ENCODE assay signal across 9 cellular contexts in genomic region chr2:96408631-96409542, GRCh38.
DNase-seq lines count a peak whose midpoint lies in the region; ATAC-seq and TF ChIP-seq lines count a peak whose summit lies in the region.
"Had no signal": no experiment of that assay in that cellular context is flagged by ENCODE, and none has a peak within 500 bp of the region (broad histone marks: within the 10 kb centered on the region; RNA-seq: fewer than 3 reads in every experiment).

No MANE protein-coding gene starts in this region.

- no peaks in the 10 kb centered on the region for H3K36me3 ChIP-seq in ascending aorta
- H3K36me3 ChIP-seq in upper lobe of right lung = no peaks in the 10 kb centered on the region
- H3K36me3 ChIP-seq: esophagus squamous epithelium had no signal

- H3K9me3 ChIP-seq in ascending aorta (no peaks in the 10 kb centered on the region), upper lobe of right lung (no peaks in the 10 kb centered on the region)
- H3K9me3 ChIP-seq: esophagus squamous epithelium had no signal

- peak overlapping the region; percentile 28 for H3K27ac Mint-ChIP-seq in activated CD4-positive, alpha-beta memory T cell treated with anti-CD3 and anti-CD28 coated beads for 36 hours
- H3K27ac Mint-ChIP-seq in activated CD4-positive, alpha-beta memory T cell treated with anti-CD3 and anti-CD28 coated beads, Interleukin-2, amount 10 ng/mL, durations not matched to agents 7 days and 5 days = no peak overlapping the region

- H3K27me3 ChIP-seq in ascending aorta (no peaks in the 10 kb centered on the region), upper lobe of right lung (no peaks in the 10 kb centered on the region)

- no peaks in the 10 kb centered on the region for H3K9me3 Mint-ChIP-seq in activated CD4-positive, alpha-beta memory T cell treated with anti-CD3 and anti-CD28 coated beads for 36 hours
- H3K9me3 Mint-ChIP-seq in activated CD4-positive, alpha-beta memory T cell treated with anti-CD3 and anti-CD28 coated beads, Interleukin-2, amount 10 ng/mL, durations not matched to agents 7 days and 5 days = no peaks in the 10 kb centered on the region

- H3K4me3 ChIP-seq in ascending aorta (peak overlapping the region in 1 of 2 donors; percentile 16), upper lobe of right lung (no peak overlapping the region)
- H3K4me3 ChIP-seq: esophagus squamous epithelium had no signal

- TF ChIP-seq CTCF in ascending aorta (IDR thresholded peaks at IDR 0.05) (no peak), upper lobe of right lung (IDR thresholded peaks at IDR 0.05) (peak; percentile 7)

- no peaks in the 10 kb centered on the region for H3K27me3 Mint-ChIP-seq in activated CD4-positive, alpha-beta memory T cell treated with anti-CD3 and anti-CD28 coated beads for 36 hours
- H3K27me3 Mint-ChIP-seq in activated CD4-positive, alpha-beta memory T cell treated with anti-CD3 and anti-CD28 coated beads, Interleukin-2, amount 10 ng/mL, durations not matched to agents 7 days and 5 days = no peaks in the 10 kb centered on the region

- H3K27ac ChIP-seq in ascending aorta = peak overlapping the region; percentile 61 to 72
- no peak overlapping the region for H3K27ac ChIP-seq in upper lobe of right lung
- H3K27ac ChIP-seq: esophagus squamous epithelium had no signal

- no peak overlapping the region for H3K4me3 Mint-ChIP-seq in activated CD4-positive, alpha-beta memory T cell treated with anti-CD3 and anti-CD28 coated beads for 36 hours
- no peak overlapping the region for H3K4me3 Mint-ChIP-seq in activated CD4-positive, alpha-beta memory T cell treated with anti-CD3 and anti-CD28 coated beads, Interleukin-2, amount 10 ng/mL, durations not matched to agents 7 days and 5 days

- no peaks in the 10 kb centered on the region for H3K36me3 Mint-ChIP-seq in activated CD4-positive, alpha-beta memory T cell treated with anti-CD3 and anti-CD28 coated beads for 36 hours
- no peaks in the 10 kb centered on the region for H3K36me3 Mint-ChIP-seq in activated CD4-positive, alpha-beta memory T cell treated with anti-CD3 and anti-CD28 coated beads, Interleukin-2, amount 10 ng/mL, durations not matched to agents 7 days and 5 days (ENCODE audit: low read depth)

- peaks cover 20% of the 10 kb centered on the region for H3K4me1 Mint-ChIP-seq in activated CD4-positive, alpha-beta memory T cell treated with anti-CD3 and anti-CD28 coated beads for 36 hours (ENCODE audit: low read depth)
- H3K4me1 Mint-ChIP-seq in activated CD4-positive, alpha-beta memory T cell treated with anti-CD3 and anti-CD28 coated beads, Interleukin-2, amount 10 ng/mL, durations not matched to agents 7 days and 5 days = peaks cover 22% of the 10 kb centered on the region

- DNase-seq in activated CD4-positive, alpha-beta memory T cell treated with anti-CD3 and anti-CD28 coated beads for 36 hours = no peak
- DNase-seq in activated CD4-positive, alpha-beta memory T cell treated with anti-CD3 and anti-CD28 coated beads, Interleukin-2, amount 10 ng/mL, durations not matched to agents 7 days and 5 days = no peak
- peak in 1 of 2 donors; percentile 71 for DNase-seq in ascending aorta (ENCODE audit: low spot score in 2 of 2)
- peak; percentile 91 for DNase-seq in kidney glomerular epithelial cell (lab: John Stamatoyannopoulos, UW)
- DNase-seq in upper lobe of right lung = peak; percentile 30
- DNase-seq in KG1 (lab: John Stamatoyannopoulos, UW) = no peak
- no peak for DNase-seq in NK-92 (lab: John Stamatoyannopoulos, UW; ENCODE audit: unreplicated experiment)
- DNase-seq in HuH-7.5 (ENCODE audit: low spot score) = no peak
- DNase-seq: esophagus squamous epithelium had no signal

- no peak for ATAC-seq in upper lobe of right lung

- intact Hi-C loops in activated CD4-positive, alpha-beta memory T cell treated with anti-CD3 and anti-CD28 coated beads for 36 hours (cut with micrococcal nuclease) = loop anchor here (5.0 kb wide), 1 partner anchor 78 kb away; no protein-coding TSS in a partner anchor
- intact Hi-C loops in ascending aorta (cut with DNase I) (loop anchor here (2.0 to 5.0 kb wide), 3 partner anchors 63 to 146 kb away; partner anchors contain the start of gene ITPRIPL1), upper lobe of right lung (cut with DNase I) (loop anchor here (5.0 kb wide), 1 partner anchor 98 kb away; the partner anchor contains the start of gene NEURL3)

- H3K4me1 ChIP-seq in ascending aorta (peaks cover 5 to 32% of the 10 kb centered on the region in 2 donors), upper lobe of right lung (peaks cover 20% of the 10 kb centered on the region)

- POLR2A ChIA-PET in activated CD4-positive, alpha-beta memory T cell treated with anti-CD3 and anti-CD28 coated beads for 36 hours (lab: Charles Lee) = interaction anchor here (0.7 kb wide), 1 partner anchor 67 kb away, joined by 4 read pairs; no protein-coding TSS in a partner anchor
- POLR2A ChIA-PET in activated CD4-positive, alpha-beta memory T cell treated with anti-CD3 and anti-CD28 coated beads, Interleukin-2, amount 10 ng/mL, durations not matched to agents 7 days and 5 days (lab: Charles Lee) = interaction anchor here (0.6 to 1.7 kb wide), 4 partner anchors 16 to 554 kb away, joined by 3 to 4 read pairs (median 3); no protein-coding TSS in a partner anchor

- CTCF ChIA-PET in activated CD4-positive, alpha-beta memory T cell treated with anti-CD3 and anti-CD28 coated beads for 36 hours (lab: Charles Lee) = interaction anchor here (0.7 to 9.4 kb wide), 11 partner anchors 10 to 145 kb away, joined by 3 to 201 read pairs (median 12); partner anchors contain the start of genes ARID5A and NEURL3
- CTCF ChIA-PET in activated CD4-positive, alpha-beta memory T cell treated with anti-CD3 and anti-CD28 coated beads, Interleukin-2, amount 10 ng/mL, durations not matched to agents 7 days and 5 days (lab: Charles Lee) = interaction anchor here (1.6 to 7.9 kb wide), 4 partner anchors 9 to 145 kb away, joined by 4 to 134 read pairs (median 19); partner anchors contain the start of gene NEURL3

Comparison
In these comparisons a context has a peak if more than half of its experiments do, and no peak if none do; other contexts are left out.
1. DNase-seq: peak in kidney glomerular epithelial cell (single experiment) and upper lobe of right lung (single experiment); none in activated CD4-positive, alpha-beta memory T cell treated with anti-CD3 and anti-CD28 coated beads for 36 hours (single experiment), activated CD4-positive, alpha-beta memory T cell treated with anti-CD3 and anti-CD28 coated beads, Interleukin-2, amount 10 ng/mL, durations not matched to agents 7 days and 5 days (single experiment), KG1 (single experiment), NK-92 (single experiment) and HuH-7.5 (single experiment).